In genomic region chr12:74281401-74282180, GRCh38 we compare ENCODE assay signal across 7 cellular contexts.
A peak's percentile ranks its signal among the peaks of the same experiment; 100 is the strongest.
DNase-seq lines count a peak whose midpoint lies in the region; FAIRE-seq and TF ChIP-seq lines count a peak whose summit lies in the region.
"Not testable (repeated sequence)": the region's sequence is repeated elsewhere in the genome, so short reads cannot be mapped to it uniquely, and the experiment has no call there.

No MANE protein-coding gene starts in this region.

- BruUV-seq in Calu3 (replicated peaks; lab: Mats Ljungman, UMichigan); mammary epithelial cell (replicated peaks; lab: Mats Ljungman, UMichigan): not testable (repeated sequence)

- peak; percentile 41 for FAIRE-seq in endometrium (lab: Jason Lieb, UNC)
- FAIRE-seq in frontal cortex (lab: Jason Lieb, UNC): peak; percentile 54

- dilution Hi-C loops in mammary epithelial cell (cut with HindIII; ENCODE audit: low sequenced_read_pairs): not testable (repeated sequence)

- not testable (repeated sequence) for H3K27ac Mint-ChIP-seq in Calu3 (ENCODE audit: unreplicated experiment)

- TF ChIP-seq CTCF in Calu3 (IDR thresholded peaks at IDR 0.05; ENCODE audit: unreplicated experiment); mammary epithelial cell (conservative IDR thresholded peaks at IDR 0.05 in 1 of 2, IDR thresholded peaks at IDR 0.05 in 1 of 2; ENCODE audit: extremely low read depth in 1 of 2, insufficient read depth in 1 of 2, low read depth in 1 of 2, low read length in 2 of 2): not testable (repeated sequence)

- WGBS in mammary epithelial cell (ENCODE audit: low coverage, missing lambda C conversion rate): 6% methylated on average over 2 of the region's 2 CpGs

- not testable (repeated sequence) for H2AFZ ChIP-seq in mammary epithelial cell (ENCODE audit: low read depth, low read length)

- not testable (repeated sequence) for H3K9me3 ChIP-seq in mammary epithelial cell (replicated peaks; ENCODE audit: insufficient read depth, low read length)

- not testable (repeated sequence) for H3K4me3 ChIP-seq in mammary epithelial cell (replicated peaks in 1 of 3; ENCODE audit: insufficient read depth in 1 of 3, low read depth in 2 of 3, low read length in 3 of 3)

- H3K9ac ChIP-seq in mammary epithelial cell (ENCODE audit: insufficient read depth, low read length): not testable (repeated sequence)

- not testable (repeated sequence) for H3K4me3 Mint-ChIP-seq in Calu3 (ENCODE audit: low read depth, unreplicated experiment)

- H3K36me3 ChIP-seq in mammary epithelial cell (ENCODE audit: insufficient read depth, low read length): not testable (repeated sequence)

- not testable (repeated sequence) for H3K9me3 Mint-ChIP-seq in Calu3 (ENCODE audit: low read depth, unreplicated experiment)

- H3K4me1 ChIP-seq in mammary epithelial cell (ENCODE audit: insufficient read depth, low read length): not testable (repeated sequence)

- intact Hi-C loops in Calu3 (cut with micrococcal nuclease; ENCODE audit: unreplicated experiment); mammary epithelial cell (cut with micrococcal nuclease): not testable (repeated sequence)

- H3K27me3 ChIP-seq in mammary epithelial cell (ENCODE audit: insufficient read depth, low read length): not testable (repeated sequence)

- CTCF ChIA-PET in Calu3 (lab: Charles Lee); mammary epithelial cell (lab: Charles Lee; ENCODE audit: low non-redundant PET): not testable (repeated sequence)

- not testable (repeated sequence) for H3K36me3 Mint-ChIP-seq in Calu3 (ENCODE audit: insufficient read depth, unreplicated experiment)

- DNase-seq in Calu3 (peak; percentile 24), NCI-H82 (lab: John Stamatoyannopoulos, UW) (peak; percentile 34), mammary epithelial cell (peak; percentile 49), epithelial cell of prostate (ENCODE audit: low read depth, low spot score) (peak; percentile 55), kidney tubule cell (ENCODE audit: low spot score) (peak; percentile 1)
- DNase-seq in frontal cortex (ENCODE audit: low spot score in 2 of 2): not testable (repeated sequence)

- not testable (repeated sequence) for H3K79me2 ChIP-seq in mammary epithelial cell (ENCODE audit: insufficient read depth, low read length)

- not testable (repeated sequence) for H3K27me3 Mint-ChIP-seq in Calu3 (ENCODE audit: unreplicated experiment)

- peaks cover 12% of the 10 kb centered on the region for H3K4me1 Mint-ChIP-seq in Calu3 (ENCODE audit: low read depth, unreplicated experiment)

- H3K27ac ChIP-seq in mammary epithelial cell (ENCODE audit: insufficient read depth, low read depth, low read length): not testable (repeated sequence)
- peak overlapping the region; percentile 80 for H3K27ac ChIP-seq in epithelial cell of prostate

- in situ Hi-C loops in mammary epithelial cell (cut with MboI; ENCODE audit: low sequenced_read_pairs in 2 of 2): not testable (repeated sequence)

- not testable (repeated sequence) for H3K4me2 ChIP-seq in mammary epithelial cell (ENCODE audit: insufficient read depth, low read depth, low read length)

- H4K20me1 ChIP-seq in mammary epithelial cell (ENCODE audit: insufficient read depth, low read length): not testable (repeated sequence)
